In the genomic region with DNA sequence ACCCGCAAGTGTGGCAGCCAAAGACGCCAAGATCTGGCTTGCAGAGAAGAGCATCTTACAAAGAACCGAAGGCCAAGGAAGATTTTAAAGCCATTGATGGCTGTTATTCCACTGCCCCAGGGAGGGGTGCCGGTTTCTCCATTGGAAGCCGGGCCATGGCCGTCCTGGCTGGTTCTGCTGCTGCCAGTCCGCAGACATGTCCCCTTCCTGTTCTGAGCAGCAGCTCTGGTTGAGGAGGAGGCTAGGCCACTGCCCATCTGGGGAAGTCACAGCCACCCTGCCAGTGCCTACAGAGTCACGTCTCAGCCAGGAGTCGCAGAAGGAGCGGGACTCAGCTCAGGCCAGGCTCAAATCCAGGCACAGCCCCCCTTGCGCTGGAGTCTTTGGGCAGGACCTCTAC, we compare ENCODE assay signal across 24 cellular contexts. TPM values are rescaled to one million over a fixed set of nuclear protein-coding genes. Genes with fewer than 3 reads are reported as not detected.
DNase-seq lines count a peak whose midpoint lies in the region; ATAC-seq and TF ChIP-seq lines count a peak whose summit lies in the region.
"Had no signal": no experiment of that assay in that cellular context is flagged by ENCODE, and none has a peak within 500 bp of the region (broad histone marks: within the 10 kb centered on the region; RNA-seq: fewer than 3 reads in every experiment).

No MANE protein-coding gene starts in this region.

- peaks cover 11% of the 10 kb centered on the region for H3K9me3 Mint-ChIP-seq in neural progenitor cell
- H3K9me3 Mint-ChIP-seq: CD4-positive, alpha-beta memory T cell had no signal

- WGBS in thyroid gland, 2 donors = 95 to 97% methylated on average over 5 to 7 of the region's 11 CpGs
- 94% methylated on average over 11 of the region's 11 CpGs for WGBS in mesenchymal stem cell

- no peaks in the 10 kb centered on the region for H3F3A ChIP-seq in neural progenitor cell (ENCODE audit: low read depth)

- peaks cover 10% of the 10 kb centered on the region for H3K27me3 Mint-ChIP-seq in neural progenitor cell (ENCODE audit: insufficient read depth, low read depth)

- H2AFZ ChIP-seq in neural progenitor cell (replicated peaks) (no peak overlapping the region), mesenchymal stem cell (ENCODE audit: low read depth, low read length) (no peak overlapping the region)
- H2AFZ ChIP-seq: GM23248 had no signal

- H3K27me3 ChIP-seq in right atrium auricular region (no peaks in the 10 kb centered on the region), neural progenitor cell (peaks cover 22% of the 10 kb centered on the region), thyroid gland (no peaks in the 10 kb centered on the region), mesenchymal stem cell (ENCODE audit: control insufficient read depth in 1 of 2, insufficient read depth in 1 of 2, low read length in 2 of 2) (peaks cover 16 to 17% of the 10 kb centered on the region in 2 experiments)

- H3K27ac Mint-ChIP-seq in neural progenitor cell = peak overlapping the region; percentile 72
- H3K27ac Mint-ChIP-seq: CD4-positive, alpha-beta memory T cell had no signal

- no peak overlapping the region for H3K23ac ChIP-seq in mesenchymal stem cell (ENCODE audit: low read length in 2 of 2)

- no peak overlapping the region for H2BK5ac ChIP-seq in mesenchymal stem cell (ENCODE audit: low read depth, low read length, poor library complexity, severe bottlenecking)

- H3K36me3 ChIP-seq in right atrium auricular region (no peaks in the 10 kb centered on the region), neural progenitor cell (no peaks in the 10 kb centered on the region), thyroid gland (no peaks in the 10 kb centered on the region), mesenchymal stem cell (ENCODE audit: control insufficient read depth in 1 of 2, insufficient read depth in 2 of 2, low read depth in 1 of 2, low read length in 2 of 2) (no peaks in the 10 kb centered on the region)
- H3K36me3 ChIP-seq: HAP-1 had no signal

- no peak overlapping the region for H2BK12ac ChIP-seq in mesenchymal stem cell (ENCODE audit: low read length in 2 of 2)

- ATAC-seq in Right ventricle myocardium superior (ENCODE audit: poor library complexity) = no peak
- no peak for ATAC-seq in left ventricle myocardium superior
- no peak for ATAC-seq in GM18498 (IDR thresholded peaks at IDR 0.05; ENCODE audit: unreplicated experiment)
- ATAC-seq: GM12878 had no signal

- TF ChIP-seq POLR2A in thyroid gland (IDR thresholded peaks at IDR 0.05) = no peak

- intact Hi-C loops in Right ventricle myocardium superior (cut with DNase I) = no loop called here
- intact Hi-C loops in left ventricle myocardium superior (cut with micrococcal nuclease) = no loop called here
- intact Hi-C loops in thyroid gland (cut with DNase I) = no loop called here

- H4K91ac ChIP-seq in mesenchymal stem cell (ENCODE audit: low read length) = no peak overlapping the region

- H3K14ac ChIP-seq in mesenchymal stem cell (ENCODE audit: low read length in 2 of 2) = no peak overlapping the region

- H3K4me3 ChIP-seq in right atrium auricular region (no peak overlapping the region), neural progenitor cell (no peak overlapping the region), thyroid gland (replicated peaks in 1 of 3) (no peak overlapping the region), mesenchymal stem cell (ENCODE audit: insufficient read depth in 1 of 2, low read depth in 1 of 2, low read length in 2 of 2) (no peak overlapping the region)
- H3K4me3 ChIP-seq: A549, GM12878, GM23248, HAP-1 had no signal

- H3K4me2 ChIP-seq in neural progenitor cell = no peak overlapping the region
- H3K4me2 ChIP-seq in mesenchymal stem cell (ENCODE audit: low read length, poor library complexity, severe bottlenecking) = no peak overlapping the region
- H3K4me2 ChIP-seq: A549 had no signal

- peaks cover 7% of the 10 kb centered on the region for H3K4me1 Mint-ChIP-seq in neural progenitor cell

- no peaks in the 10 kb centered on the region for H3K36me3 Mint-ChIP-seq in neural progenitor cell
- H3K36me3 Mint-ChIP-seq: CD4-positive, alpha-beta memory T cell had no signal

- H3K79me2 ChIP-seq in neural progenitor cell (ENCODE audit: low read depth) = no peaks in the 10 kb centered on the region

- no peak overlapping the region for H2BK15ac ChIP-seq in mesenchymal stem cell (ENCODE audit: low read depth, poor library complexity, severe bottlenecking)

- H3K4me3 Mint-ChIP-seq in neural progenitor cell = no peak overlapping the region
- H3K4me3 Mint-ChIP-seq: CD4-positive, alpha-beta memory T cell had no signal

- H4K8ac ChIP-seq in mesenchymal stem cell (ENCODE audit: low read length) = no peak overlapping the region

- no peak overlapping the region for H2AK5ac ChIP-seq in mesenchymal stem cell (ENCODE audit: low read length, severe bottlenecking)

- no peak overlapping the region for H2BK120ac ChIP-seq in mesenchymal stem cell (ENCODE audit: low read depth, low read length)

- no peak overlapping the region for H3K27ac ChIP-seq in right atrium auricular region
- no peak overlapping the region for H3K27ac ChIP-seq in neural progenitor cell
- no peak overlapping the region for H3K27ac ChIP-seq in thyroid gland
- no peak overlapping the region for H3K27ac ChIP-seq in mesenchymal stem cell (ENCODE audit: low read length, poor library complexity, severe bottlenecking)
- H3K27ac ChIP-seq: A549, GM23248 had no signal

- H3K9me3 ChIP-seq in right atrium auricular region = no peaks in the 10 kb centered on the region
- H3K9me3 ChIP-seq in neural progenitor cell (ENCODE audit: low read depth) = no peaks in the 10 kb centered on the region
- no peaks in the 10 kb centered on the region for H3K9me3 ChIP-seq in thyroid gland
- peaks cover 3% of the 10 kb centered on the region for H3K9me3 ChIP-seq in mesenchymal stem cell (ENCODE audit: control insufficient read depth, low read length)
- H3K9me3 ChIP-seq: A549, HAP-1 had no signal

- H4K20me1 ChIP-seq in neural progenitor cell (ENCODE audit: low read depth) = no peaks in the 10 kb centered on the region

- DNase-seq in Right ventricle myocardium superior = peak; percentile 17
- DNase-seq in right atrium auricular region (ENCODE audit: low spot score) = no peak
- DNase-seq in left ventricle myocardium superior = peak; percentile 15
- no peak for DNase-seq in neural progenitor cell (ENCODE audit: low spot score)
- no peak for DNase-seq in DMS 273 (lab: John Stamatoyannopoulos, UW; ENCODE audit: unreplicated experiment)
- no peak for DNase-seq in thyroid gland
- DNase-seq in mesenchymal stem cell = no peak
- DNase-seq: Calu3; CD4-positive, alpha-beta memory T cell; DMS53; EL; GM23248; KBM-7; NCI-H1105; NCI-H1694 treated with DMSO at 0.1 percent for 48 hours; NCI-H2107; NCI-H510A; NCI-H748 treated with DMSO at 0.1 percent for 48 hours; NK-92 treated with Interleukin-12 subunit alpha and Interleukin-12 subunit beta, amount 100 ng/mL, for 24 hours had no signal

- H3K79me1 ChIP-seq in mesenchymal stem cell (replicated peaks; ENCODE audit: low read length, poor library complexity, severe bottlenecking) = no peaks in the 10 kb centered on the region

- H3K4me1 ChIP-seq in right atrium auricular region = no peaks in the 10 kb centered on the region
- H3K4me1 ChIP-seq in neural progenitor cell = peaks cover 11% of the 10 kb centered on the region
- H3K4me1 ChIP-seq in thyroid gland = no peaks in the 10 kb centered on the region
- H3K4me1 ChIP-seq in mesenchymal stem cell (ENCODE audit: control insufficient read depth, insufficient read depth, low read depth, low read length) = peaks cover 2% of the 10 kb centered on the region
- H3K4me1 ChIP-seq: HAP-1 had no signal

- TF ChIP-seq CTCF in right atrium auricular region (IDR thresholded peaks at IDR 0.05) (no peak), neural progenitor cell (IDR thresholded peaks at IDR 0.05) (no peak), thyroid gland (IDR thresholded peaks at IDR 0.05) (no peak)

- no peak overlapping the region for H3K4ac ChIP-seq in mesenchymal stem cell (ENCODE audit: low read depth in 1 of 2, low read length in 2 of 2)

- H3K9ac ChIP-seq in neural progenitor cell (no peak overlapping the region), mesenchymal stem cell (ENCODE audit: low read length) (no peak overlapping the region)
- H3K9ac ChIP-seq: GM23248 had no signal

- H3K18ac ChIP-seq in mesenchymal stem cell (ENCODE audit: low read depth in 1 of 2, low read length in 2 of 2) = no peak overlapping the region

RNA-seq across cellular contexts. Expression of gene MRGBP, which starts 42.6 kb away (rescaled TPM):
- 10.2 TPM for total RNA-seq in Right ventricle myocardium superior
- 10 to 100 TPM in 1 of 2 donors, 1 to 10 TPM in 1; 8.4 to 11.1 TPM for total RNA-seq in right atrium auricular region
- 11.1 TPM for total RNA-seq in left ventricle myocardium superior
- total RNA-seq in neural progenitor cell (ENCODE audit: low replicate concordance) = 14.0 and 18.1 TPM in 2 replicates
- 10 to 100 TPM in 3 of 4 donors, 1 to 10 TPM in 1; 9.9 to 14.6 (median 12.4) TPM for total RNA-seq in thyroid gland
- 14.2 TPM for polyA plus RNA-seq in mesenchymal stem cell (2013, experiment 1 of 2)
- 14.5 TPM for polyA plus RNA-seq in mesenchymal stem cell (2013, experiment 2 of 2)

RNA-seq across cellular contexts. Expression of gene NTSR1, which starts 45.0 kb away (rescaled TPM):
- total RNA-seq in Right ventricle myocardium superior (not detected), right atrium auricular region (under 1 TPM in 1 of 2 donors, not detected in 1; 0.43 TPM), left ventricle myocardium superior (not detected), neural progenitor cell (ENCODE audit: low replicate concordance) (0.12 and 0.26 TPM in 2 replicates), thyroid gland (under 1 TPM in 1 of 4 donors, not detected in 3; 0.67 TPM)
- 0.01 TPM for polyA plus RNA-seq in mesenchymal stem cell (2013, experiment 1 of 2)
- polyA plus RNA-seq in mesenchymal stem cell (2013, experiment 2 of 2) = 0.07 TPM
- total RNA-seq: Calu3, GM12878, GM23248, OCI-LY7 had no signal
- polyA plus RNA-seq: CD4-positive, alpha-beta memory T cell; GM12878; GM23248 had no signal

RNA-seq across cellular contexts. Expression of gene OGFR, which starts 51.0 kb away (rescaled TPM):
- 17.8 TPM for total RNA-seq in Right ventricle myocardium superior
- total RNA-seq in right atrium auricular region = 10 to 100 TPM; 17.3 to 31.2 TPM
- total RNA-seq in left ventricle myocardium superior = 21.0 TPM
- total RNA-seq in neural progenitor cell (ENCODE audit: low replicate concordance) = 7.0 and 23.9 TPM in 2 replicates
- total RNA-seq in thyroid gland = 10 to 100 TPM; 50.0 to 67.6 (median 63.7) TPM
- polyA plus RNA-seq in mesenchymal stem cell (2013, experiment 1 of 2) = 28.3 TPM
- 27.4 TPM for polyA plus RNA-seq in mesenchymal stem cell (2013, experiment 2 of 2)

Comparison
In these comparisons a context has a peak if more than half of its experiments do, and no peak if none do; other contexts are left out.
1. DNase-seq: peak in Right ventricle myocardium superior (single experiment) and left ventricle myocardium superior (single experiment); none in right atrium auricular region (single experiment), neural progenitor cell (single experiment), DMS 273 (single experiment), thyroid gland (0 of 2) and mesenchymal stem cell (single experiment).